ENCODE assay signal across 9 cellular contexts in genomic region chr3:71006810-71007785, GRCh38.
A peak's percentile ranks its signal among the peaks of the same experiment; 100 is the strongest.
DNase-seq lines count a peak whose midpoint lies in the region; ATAC-seq and TF ChIP-seq lines count a peak whose summit lies in the region.
"Had no signal": no experiment of that assay in that cellular context is flagged by ENCODE, and none has a peak within 500 bp of the region (broad histone marks: within the 10 kb centered on the region; RNA-seq: fewer than 3 reads in every experiment).

No MANE protein-coding gene starts in this region.

- H4K8ac ChIP-seq in mesendoderm (ENCODE audit: low read depth, low read length) = no peak overlapping the region

- H3K36me3 ChIP-seq in GM23248 (ENCODE audit: low read depth) (peaks cover 4% of the 10 kb centered on the region; the same call in 1 of the 2 replicates), NT2/D1 (ENCODE audit: insufficient read depth, insufficient read length, low read length) (no peaks in the 10 kb centered on the region), mesendoderm (ENCODE audit: control insufficient read depth, insufficient read depth, low read length) (no peaks in the 10 kb centered on the region)

- H3K4me1 ChIP-seq in GM23248 (ENCODE audit: insufficient read depth) (no peaks in the 10 kb centered on the region), NT2/D1 (ENCODE audit: insufficient read depth, insufficient read length) (no peaks in the 10 kb centered on the region), mesendoderm (ENCODE audit: control insufficient read depth, low read depth, low read length) (peaks cover 4% of the 10 kb centered on the region)

- DNase-seq in CD14-positive monocyte (ENCODE audit: low spot score) = no peak
- DNase-seq in GM23248 = peak; percentile 50
- DNase-seq in NT2/D1 (ENCODE audit: low read depth, low spot score) = peak; percentile 60
- no peak for DNase-seq in dorsolateral prefrontal cortex
- DNase-seq in mesendoderm = peak; percentile 82
- no peak for DNase-seq in foreskin melanocyte

- H3K79me2 ChIP-seq in GM23248 (ENCODE audit: insufficient read depth) (peaks cover 95% of the 10 kb centered on the region), mesendoderm (ENCODE audit: control insufficient read depth, insufficient read depth, low read length) (no peaks in the 10 kb centered on the region)

- H3K79me1 ChIP-seq in mesendoderm (ENCODE audit: low read length) = no peaks in the 10 kb centered on the region

- no peak overlapping the region for H2BK5ac ChIP-seq in mesendoderm (ENCODE audit: low read length)

- H4K20me1 ChIP-seq in GM23248 (ENCODE audit: insufficient read depth) = no peaks in the 10 kb centered on the region

- H3K4me3 Mint-ChIP-seq in CD14-positive monocyte = no peak overlapping the region

- peaks cover 5 to 12% of the 10 kb centered on the region in 2 donors for H3K36me3 Mint-ChIP-seq in CD14-positive monocyte

- WGBS in GM23248 (ENCODE audit: low coverage in 1 of 2, low lambda C conversion rate in 2 of 2, missing lambda C conversion rate in 2 of 2), 2 experiments = 79 to 82% methylated on average over 9 of the region's 9 CpGs
- WGBS in mesendoderm (ENCODE audit: extremely low coverage, insufficient coverage, low lambda C conversion rate) = no CpG with 5 or more reads among the region's 9 CpGs

- H3K4me2 ChIP-seq in GM23248 (ENCODE audit: unreplicated experiment) = no peak overlapping the region
- H3K4me2 ChIP-seq in mesendoderm (ENCODE audit: low read length) = no peak overlapping the region

- intact Hi-C loops in CD14-positive monocyte (cut with micrococcal nuclease) = loop anchor here (5.0 to 10.0 kb wide), 3 partner anchors 55 to 578 kb away; partner anchors contain the start of gene FOXP1 (in 1 of the 2)
- intact Hi-C loops in dorsolateral prefrontal cortex (cut with DNase I) = loop anchor here (5.0 to 10.0 kb wide), 6 partner anchors 45 to 645 kb away; partner anchors contain the start of gene FOXP1 (in 1 of the 2)

- H3K27me3 ChIP-seq in GM23248 (replicated peaks; ENCODE audit: insufficient read depth) (no peaks in the 10 kb centered on the region), NT2/D1 (ENCODE audit: insufficient read depth, insufficient read length) (peaks cover 12% of the 10 kb centered on the region), dorsolateral prefrontal cortex (no peaks in the 10 kb centered on the region), mesendoderm (ENCODE audit: insufficient read depth, low read length, poor library complexity) (no peaks in the 10 kb centered on the region)

- no peak overlapping the region for H3K27ac Mint-ChIP-seq in CD14-positive monocyte

- no peak overlapping the region for H4K5ac ChIP-seq in mesendoderm (ENCODE audit: low read length)

- H3K9me2 ChIP-seq in GM23248 (ENCODE audit: insufficient read depth) = no peaks in the 10 kb centered on the region

- H3K9ac ChIP-seq in GM23248 (no peak overlapping the region), NT2/D1 (ENCODE audit: insufficient read length, low read depth) (no peak overlapping the region), mesendoderm (ENCODE audit: low read length) (no peak overlapping the region)

- H3F3A ChIP-seq in GM23248 (ENCODE audit: insufficient read depth) = peaks cover 4% of the 10 kb centered on the region; the same call in 1 of the 2 replicates

- peaks cover 4% of the 10 kb centered on the region for H3K4me1 Mint-ChIP-seq in CD14-positive monocyte

- H3K56ac ChIP-seq in mesendoderm (ENCODE audit: low read length) = no peak overlapping the region

- H3K4me3 ChIP-seq in GM23248 (no peak overlapping the region), NT2/D1 (ENCODE audit: insufficient read length, low read depth) (no peak overlapping the region), dorsolateral prefrontal cortex (peak overlapping the region in 2 of 59 donors; percentile 31 to 43), mesendoderm (ENCODE audit: low read length) (no peak overlapping the region)
- H3K4me3 ChIP-seq: skin epidermis had no signal

- H2AK5ac ChIP-seq in mesendoderm (ENCODE audit: low read length) = no peak overlapping the region

- no peaks in the 10 kb centered on the region for H3K9me3 ChIP-seq in GM23248 (ENCODE audit: low read depth)
- no peaks in the 10 kb centered on the region for H3K9me3 ChIP-seq in NT2/D1 (ENCODE audit: insufficient read depth, low read length)

- TF ChIP-seq CTCF in CD14-positive monocyte (IDR thresholded peaks at IDR 0.05) = peak; percentile 62
- peak in 55 of 56 donors; percentile 42 to 88 (median 63) for TF ChIP-seq CTCF in dorsolateral prefrontal cortex (IDR thresholded peaks at IDR 0.05 in 54 of 56, conservative IDR thresholded peaks at IDR 0.05 in 2 of 56; ENCODE audit: low read depth in 1 of 56, partially characterized antibody in 56 of 56)

- no peak overlapping the region for H3K4ac ChIP-seq in mesendoderm (ENCODE audit: low read depth, low read length)

- H3K27ac ChIP-seq in GM23248 (no peak overlapping the region), dorsolateral prefrontal cortex (peak overlapping the region in 35 of 59 donors; percentile 7 to 66 (median 49)), mesendoderm (ENCODE audit: low read depth, low read length) (peak overlapping the region; percentile 79)

- no peak overlapping the region for H3K23ac ChIP-seq in mesendoderm (ENCODE audit: low read length)

- H2BK15ac ChIP-seq in mesendoderm (replicated peaks; ENCODE audit: low read depth) = no peak overlapping the region

- no peak overlapping the region for H3K18ac ChIP-seq in mesendoderm (ENCODE audit: low read length)

- no peaks in the 10 kb centered on the region for H3K9me3 Mint-ChIP-seq in CD14-positive monocyte

- H3K27me3 Mint-ChIP-seq in CD14-positive monocyte (ENCODE audit: low read depth in 3 of 3) = no peaks in the 10 kb centered on the region

- no peak for ATAC-seq in GM21390 (IDR thresholded peaks at IDR 0.05; ENCODE audit: unreplicated experiment)
- ATAC-seq in HG02642 (IDR thresholded peaks at IDR 0.05; ENCODE audit: poor library complexity, unreplicated experiment) = no peak

- H2BK120ac ChIP-seq in mesendoderm (ENCODE audit: low read depth, low read length) = no peak overlapping the region

- in situ Hi-C loops in GM23248 (cut with MboI) = no loop called here

- H2AFZ ChIP-seq in GM23248 = no peak overlapping the region

Comparison
In these comparisons a context has a peak if more than half of its experiments do, and no peak if none do; other contexts are left out.
1. DNase-seq: peak in GM23248 (single experiment), NT2/D1 (single experiment) and mesendoderm (single experiment); none in CD14-positive monocyte (single experiment), dorsolateral prefrontal cortex (0 of 10) and foreskin melanocyte (single experiment).